1 cellular context compared by ENCODE assay signal in the genomic region with DNA sequence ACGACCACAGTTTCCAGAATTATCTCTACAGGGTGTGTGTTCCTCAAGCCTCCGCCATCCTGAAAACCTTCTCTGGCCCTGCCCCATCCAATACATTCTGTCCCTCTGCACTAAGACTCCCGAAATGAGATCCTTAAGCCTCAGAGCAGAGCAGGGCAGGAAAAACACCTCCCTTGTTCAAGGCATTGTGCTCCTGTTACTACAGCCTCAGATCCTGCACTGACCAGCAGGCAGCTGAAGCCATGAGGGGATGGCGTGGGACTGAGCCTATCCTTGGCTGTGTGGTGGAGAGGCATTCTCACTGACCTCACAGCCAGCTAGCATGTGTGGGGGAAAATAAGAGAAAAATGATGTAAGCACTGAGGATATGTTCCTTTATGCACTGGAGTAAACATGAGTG.
TF ChIP-seq lines count a peak whose summit lies in the region.

No MANE protein-coding gene starts in this region.

TF ChIP-seq in SK-N-SH, 30 proteins besides CTCF, POLR2A, EP300 and RAD21 (continued from another document):
- TF ChIP-seq, protein P1, sequence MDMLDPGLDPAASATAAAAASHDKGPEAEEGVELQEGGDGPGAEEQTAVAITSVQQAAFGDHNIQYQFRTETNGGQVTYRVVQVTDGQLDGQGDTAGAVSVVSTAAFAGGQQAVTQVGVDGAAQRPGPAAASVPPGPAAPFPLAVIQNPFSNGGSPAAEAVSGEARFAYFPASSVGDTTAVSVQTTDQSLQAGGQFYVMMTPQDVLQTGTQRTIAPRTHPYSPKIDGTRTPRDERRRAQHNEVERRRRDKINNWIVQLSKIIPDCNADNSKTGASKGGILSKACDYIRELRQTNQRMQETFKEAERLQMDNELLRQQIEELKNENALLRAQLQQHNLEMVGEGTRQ (IDR thresholded peaks at IDR 0.05; ENCODE audit: borderline replicate concordance, low read depth, low read length), result no peak
- TF ChIP-seq FOSL2 (IDR thresholded peaks at IDR 0.05; ENCODE audit: borderline replicate concordance, low read depth) (no peak), EZH2phosphoT487 (IDR thresholded peaks at IDR 0.05; ENCODE audit: borderline replicate concordance, low read depth) (no peak)
- TF ChIP-seq, protein P2, sequence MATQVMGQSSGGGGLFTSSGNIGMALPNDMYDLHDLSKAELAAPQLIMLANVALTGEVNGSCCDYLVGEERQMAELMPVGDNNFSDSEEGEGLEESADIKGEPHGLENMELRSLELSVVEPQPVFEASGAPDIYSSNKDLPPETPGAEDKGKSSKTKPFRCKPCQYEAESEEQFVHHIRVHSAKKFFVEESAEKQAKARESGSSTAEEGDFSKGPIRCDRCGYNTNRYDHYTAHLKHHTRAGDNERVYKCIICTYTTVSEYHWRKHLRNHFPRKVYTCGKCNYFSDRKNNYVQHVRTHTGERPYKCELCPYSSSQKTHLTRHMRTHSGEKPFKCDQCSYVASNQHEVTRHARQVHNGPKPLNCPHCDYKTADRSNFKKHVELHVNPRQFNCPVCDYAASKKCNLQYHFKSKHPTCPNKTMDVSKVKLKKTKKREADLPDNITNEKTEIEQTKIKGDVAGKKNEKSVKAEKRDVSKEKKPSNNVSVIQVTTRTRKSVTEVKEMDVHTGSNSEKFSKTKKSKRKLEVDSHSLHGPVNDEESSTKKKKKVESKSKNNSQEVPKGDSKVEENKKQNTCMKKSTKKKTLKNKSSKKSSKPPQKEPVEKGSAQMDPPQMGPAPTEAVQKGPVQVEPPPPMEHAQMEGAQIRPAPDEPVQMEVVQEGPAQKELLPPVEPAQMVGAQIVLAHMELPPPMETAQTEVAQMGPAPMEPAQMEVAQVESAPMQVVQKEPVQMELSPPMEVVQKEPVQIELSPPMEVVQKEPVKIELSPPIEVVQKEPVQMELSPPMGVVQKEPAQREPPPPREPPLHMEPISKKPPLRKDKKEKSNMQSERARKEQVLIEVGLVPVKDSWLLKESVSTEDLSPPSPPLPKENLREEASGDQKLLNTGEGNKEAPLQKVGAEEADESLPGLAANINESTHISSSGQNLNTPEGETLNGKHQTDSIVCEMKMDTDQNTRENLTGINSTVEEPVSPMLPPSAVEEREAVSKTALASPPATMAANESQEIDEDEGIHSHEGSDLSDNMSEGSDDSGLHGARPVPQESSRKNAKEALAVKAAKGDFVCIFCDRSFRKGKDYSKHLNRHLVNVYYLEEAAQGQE (IDR thresholded peaks at IDR 0.05; ENCODE audit: low read depth, low read length), result no peak
- TF ChIP-seq, protein P3, sequence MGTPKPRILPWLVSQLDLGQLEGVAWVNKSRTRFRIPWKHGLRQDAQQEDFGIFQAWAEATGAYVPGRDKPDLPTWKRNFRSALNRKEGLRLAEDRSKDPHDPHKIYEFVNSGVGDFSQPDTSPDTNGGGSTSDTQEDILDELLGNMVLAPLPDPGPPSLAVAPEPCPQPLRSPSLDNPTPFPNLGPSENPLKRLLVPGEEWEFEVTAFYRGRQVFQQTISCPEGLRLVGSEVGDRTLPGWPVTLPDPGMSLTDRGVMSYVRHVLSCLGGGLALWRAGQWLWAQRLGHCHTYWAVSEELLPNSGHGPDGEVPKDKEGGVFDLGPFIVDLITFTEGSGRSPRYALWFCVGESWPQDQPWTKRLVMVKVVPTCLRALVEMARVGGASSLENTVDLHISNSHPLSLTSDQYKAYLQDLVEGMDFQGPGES (IDR thresholded peaks at IDR 0.05; ENCODE audit: low read depth, low read length), result no peak
